ENCODE assay signal across 29 cellular contexts in genomic region chr10:111936143-111936542, GRCh38.
"Had no signal": no experiment of that assay in that cellular context is flagged by ENCODE, and none has a peak within 500 bp of the region (broad histone marks: within the 10 kb centered on the region; RNA-seq: fewer than 3 reads in every experiment).

No MANE protein-coding gene starts in this region.

- H3K27me3 ChIP-seq: neural progenitor cell, ovary, right lobe of liver, sigmoid colon, stomach, thyroid gland, tibial nerve, upper lobe of left lung, vagina had no signal

- H3K4me3 ChIP-seq: neural progenitor cell, ovary, psoas muscle, right lobe of liver, sigmoid colon, stomach, thoracic aorta, thyroid gland, tibial nerve, upper lobe of left lung, vagina had no signal

- H3K27me3 Mint-ChIP-seq: natural killer cell treated with Interleukin-12 subunit alpha and Interleukin-12 subunit beta and Interleukin-15 and Interleukin-18, amount 100 ng/mL, for 72 hours; progenitor cell of endocrine pancreas; stimulated activated naive B cell treated with anti-CD40 and anti-IgM and Interleukin-4, amounts not matched to agents 10 μg/mL and 1 μg/mL and 100 μg/mL, for 72 hours; stimulated activated naive CD8-positive, alpha-beta T cell treated with anti-CD3 and anti-CD28 coated beads, Interleukin-15, Interleukin-2, amounts not matched to agents 100 ng/mL and 50 ng/mL, for 24 hours had no signal

- H3K9me3 Mint-ChIP-seq: natural killer cell treated with Interleukin-12 subunit alpha and Interleukin-12 subunit beta and Interleukin-15 and Interleukin-18, amount 100 ng/mL, for 72 hours; nephron progenitor cell; stimulated activated effector memory CD8-positive, alpha-beta T cell treated with anti-CD3 and anti-CD28 coated beads, Interleukin-12 subunit alpha, Interleukin-12 subunit beta, amount 100 ng/mL, for 72 hours had no signal

- ATAC-seq: natural killer cell treated with Interleukin-12 subunit alpha and Interleukin-12 subunit beta and Interleukin-15 and Interleukin-18, amount 100 ng/mL, for 72 hours; psoas muscle; right cardiac atrium; right lobe of liver; stimulated activated effector memory CD8-positive, alpha-beta T cell treated with anti-CD3 and anti-CD28 coated beads, Interleukin-12 subunit alpha, Interleukin-12 subunit beta, amount 100 ng/mL, for 72 hours; stimulated activated naive B cell treated with anti-CD40 and anti-IgM and Interleukin-4, amounts not matched to agents 10 μg/mL and 1 μg/mL and 100 μg/mL, for 72 hours had no signal

- H3K27ac ChIP-seq: neural progenitor cell, ovary, parathyroid adenoma, psoas muscle, right lobe of liver, sigmoid colon, stomach, thoracic aorta, thyroid gland, tibial nerve, upper lobe of left lung, vagina had no signal

- H3K4me3 Mint-ChIP-seq: natural killer cell treated with Interleukin-12 subunit alpha and Interleukin-12 subunit beta and Interleukin-15 and Interleukin-18, amount 100 ng/mL, for 72 hours; nephron progenitor cell; neural progenitor cell; stimulated activated effector memory CD8-positive, alpha-beta T cell treated with anti-CD3 and anti-CD28 coated beads, Interleukin-12 subunit alpha, Interleukin-12 subunit beta, amount 100 ng/mL, for 72 hours; stimulated activated naive B cell treated with anti-CD40 and anti-IgM and Interleukin-4, amounts not matched to agents 10 μg/mL and 1 μg/mL and 100 μg/mL, for 72 hours; stimulated activated naive CD8-positive, alpha-beta T cell treated with anti-CD3 and anti-CD28 coated beads, Interleukin-15, Interleukin-2, amounts not matched to agents 100 ng/mL and 50 ng/mL, for 24 hours had no signal

- H2AFZ ChIP-seq: neural progenitor cell, parathyroid adenoma had no signal

- H3K79me2 ChIP-seq: parathyroid adenoma had no signal

- H3K4me1 ChIP-seq: neural progenitor cell, parathyroid adenoma, psoas muscle, right lobe of liver, sigmoid colon, stomach, thyroid gland, tibial nerve, upper lobe of left lung, vagina had no signal

- H3K27ac Mint-ChIP-seq: natural killer cell treated with Interleukin-12 subunit alpha and Interleukin-12 subunit beta and Interleukin-15 and Interleukin-18, amount 100 ng/mL, for 72 hours; nephron progenitor cell; neural progenitor cell; progenitor cell of endocrine pancreas; stimulated activated effector memory CD8-positive, alpha-beta T cell treated with anti-CD3 and anti-CD28 coated beads, Interleukin-12 subunit alpha, Interleukin-12 subunit beta, amount 100 ng/mL, for 72 hours; stimulated activated naive B cell treated with anti-CD40 and anti-IgM and Interleukin-4, amounts not matched to agents 10 μg/mL and 1 μg/mL and 100 μg/mL, for 72 hours; stimulated activated naive CD8-positive, alpha-beta T cell treated with anti-CD3 and anti-CD28 coated beads, Interleukin-15, Interleukin-2, amounts not matched to agents 100 ng/mL and 50 ng/mL, for 24 hours had no signal

- H3K9ac ChIP-seq: neural progenitor cell, parathyroid adenoma had no signal

- H3K9me3 ChIP-seq: ovary, psoas muscle, right lobe of liver, sigmoid colon, thoracic aorta, thyroid gland, tibial nerve, upper lobe of left lung, vagina had no signal

- H3K36me3 ChIP-seq: neural progenitor cell, ovary, right lobe of liver, sigmoid colon, stomach, thoracic aorta, thyroid gland, tibial nerve, upper lobe of left lung, vagina had no signal

- FAIRE-seq: small intestine, urothelium cell line had no signal

- H3K4me2 ChIP-seq: neural progenitor cell had no signal

- DNase-seq: nephron progenitor cell; occipital lobe; ovary; posterior cingulate gyrus; psoas muscle; right cardiac atrium; right lobe of liver; sigmoid colon; small intestine; stimulated activated CD4-positive, alpha-beta T cell treated with anti-CD3 and anti-CD28 coated beads, Interleukin-15, amount 100 ng/mL, for 24 hours; stimulated activated CD4-positive, alpha-beta T cell treated with anti-CD3 and anti-CD28 coated beads, Interleukin-2, amount 100 ng/mL, for 24 hours; stimulated activated CD4-positive, alpha-beta T cell treated with anti-CD3 and anti-CD28 coated beads, Interleukin-2, amount 100 ng/mL, for 48 hours; stimulated activated CD4-positive, alpha-beta T cell treated with anti-CD3 and anti-CD28 coated beads, Interleukin-4, amount 100 ng/mL, for 24 hours; stimulated activated naive B cell treated with anti-CD40 and anti-IgM and Interleukin-4, amounts not matched to agents 10 μg/mL and 1 μg/mL and 100 μg/mL, for 72 hours; stimulated activated naive CD4-positive, alpha-beta T cell treated with Interleukin-2 at 50 U/mL for 16 hours; stomach; thyroid gland; trophoblast cell; upper lobe of left lung had no signal

- H3K36me3 Mint-ChIP-seq: natural killer cell treated with Interleukin-12 subunit alpha and Interleukin-12 subunit beta and Interleukin-15 and Interleukin-18, amount 100 ng/mL, for 72 hours; neural progenitor cell; stimulated activated effector memory CD8-positive, alpha-beta T cell treated with anti-CD3 and anti-CD28 coated beads, Interleukin-12 subunit alpha, Interleukin-12 subunit beta, amount 100 ng/mL, for 72 hours; stimulated activated naive B cell treated with anti-CD40 and anti-IgM and Interleukin-4, amounts not matched to agents 10 μg/mL and 1 μg/mL and 100 μg/mL, for 72 hours had no signal

- H3K4me1 Mint-ChIP-seq: nephron progenitor cell; stimulated activated effector memory CD8-positive, alpha-beta T cell treated with anti-CD3 and anti-CD28 coated beads, Interleukin-12 subunit alpha, Interleukin-12 subunit beta, amount 100 ng/mL, for 72 hours; stimulated activated naive B cell treated with anti-CD40 and anti-IgM and Interleukin-4, amounts not matched to agents 10 μg/mL and 1 μg/mL and 100 μg/mL, for 72 hours had no signal
